1 cellular context compared by ENCODE assay signal in genomic region chr1:5067251-5067650, GRCh38.
TF ChIP-seq lines count a peak whose summit lies in the region.

No MANE protein-coding gene starts in this region.

TF ChIP-seq in GM23338, 12 proteins besides CTCF, POLR2A, EP300 and RAD21 (continued from another document):
- TF ChIP-seq, protein P1, sequence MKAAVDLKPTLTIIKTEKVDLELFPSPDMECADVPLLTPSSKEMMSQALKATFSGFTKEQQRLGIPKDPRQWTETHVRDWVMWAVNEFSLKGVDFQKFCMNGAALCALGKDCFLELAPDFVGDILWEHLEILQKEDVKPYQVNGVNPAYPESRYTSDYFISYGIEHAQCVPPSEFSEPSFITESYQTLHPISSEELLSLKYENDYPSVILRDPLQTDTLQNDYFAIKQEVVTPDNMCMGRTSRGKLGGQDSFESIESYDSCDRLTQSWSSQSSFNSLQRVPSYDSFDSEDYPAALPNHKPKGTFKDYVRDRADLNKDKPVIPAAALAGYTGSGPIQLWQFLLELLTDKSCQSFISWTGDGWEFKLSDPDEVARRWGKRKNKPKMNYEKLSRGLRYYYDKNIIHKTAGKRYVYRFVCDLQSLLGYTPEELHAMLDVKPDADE (IDR thresholded peaks at IDR 0.05), result no peak
- TF ChIP-seq STAT1 (IDR thresholded peaks at IDR 0.05; ENCODE audit: unreplicated experiment), result no peak
